In genomic region chr1:23745515-23745914, GRCh38 we compare ENCODE assay signal across 8 cellular contexts. TPM values are rescaled to one million over a fixed set of nuclear protein-coding genes. Genes with fewer than 3 reads are reported as not detected.
DNase-seq lines count a peak whose midpoint lies in the region; ATAC-seq and TF ChIP-seq lines count a peak whose summit lies in the region.

No MANE protein-coding gene starts in this region.

- H3K36me3 ChIP-seq in PC-3 (ENCODE audit: low read depth, low read length): peaks cover 14% of the 10 kb centered on the region; the same call in 1 of the 2 replicates
- no peaks in the 10 kb centered on the region for H3K36me3 ChIP-seq in colonic mucosa
- H3K36me3 ChIP-seq in parathyroid adenoma (ENCODE audit: control insufficient read depth, insufficient read depth, low read length): no peaks in the 10 kb centered on the region

- DNase-seq in AG09319 (ENCODE audit: extremely low read depth, low read depth) (no peak), PC-3 (peak; percentile 52), colonic mucosa (no peak), GM19240 (ENCODE audit: insufficient read length, low spot score) (no peak)
- DNase-seq in activated CD4-positive, alpha-beta T cell treated with anti-CD3 and anti-CD28 coated beads for 4 hours: no peak

- H2AFZ ChIP-seq in PC-3 (ENCODE audit: low read length): no peak overlapping the region
- no peak overlapping the region for H2AFZ ChIP-seq in parathyroid adenoma

- no TSS peak for BruUV-seq in PC-3 (replicated peaks; lab: Mats Ljungman, UMichigan)

- H3K4me1 ChIP-seq in PC-3 (ENCODE audit: insufficient read depth, low read length) (peaks cover 18% of the 10 kb centered on the region), colonic mucosa (peaks cover 8% of the 10 kb centered on the region), parathyroid adenoma (peaks cover 18% of the 10 kb centered on the region)

- POLR2A ChIA-PET in PC-3 (lab: Charles Lee; ENCODE audit: unreplicated experiment): interaction anchor here (0.6 to 0.8 kb wide), 2 partner anchors 12 to 54 kb away, joined by 10 to 22 read pairs; partner anchors contain the start of gene RPL11

- H3K4me2 ChIP-seq in PC-3 (ENCODE audit: low read length): peak overlapping the region; percentile 96
- H3K4me2 ChIP-seq in parathyroid adenoma (ENCODE audit: low read length): peak overlapping the region; percentile 92

- H3K27ac ChIP-seq in PC-3 (ENCODE audit: low read length) (no peak overlapping the region), colonic mucosa (no peak overlapping the region), parathyroid adenoma (no peak overlapping the region)

- H3K9me2 ChIP-seq in PC-3 (replicated peaks; ENCODE audit: low read length): no peaks in the 10 kb centered on the region

- peaks cover 28% of the 10 kb centered on the region for H4K20me1 ChIP-seq in PC-3 (ENCODE audit: low read length)

- H3K79me2 ChIP-seq in PC-3 (ENCODE audit: low read length) (peaks cover 66% of the 10 kb centered on the region), parathyroid adenoma (peaks cover 11% of the 10 kb centered on the region)

- ATAC-seq in PC-3 (no peak), GM21381 (IDR thresholded peaks at IDR 0.05; ENCODE audit: unreplicated experiment) (no peak)

- intact Hi-C loops in PC-3 (cut with micrococcal nuclease) (no loop called here), colonic mucosa (cut with DNase I) (no loop called here)

- no peaks in the 10 kb centered on the region for H3K9me3 ChIP-seq in PC-3 (ENCODE audit: low read length)
- no peaks in the 10 kb centered on the region for H3K9me3 ChIP-seq in colonic mucosa
- no peaks in the 10 kb centered on the region for H3K9me3 ChIP-seq in parathyroid adenoma (ENCODE audit: control insufficient read depth, low read length)

- CTCF ChIA-PET in PC-3 (lab: Charles Lee): interaction anchor here (0.5 to 0.7 kb wide), 5 partner anchors 64 to 1602 kb away, joined by 3 to 12 read pairs (median 6); no protein-coding TSS in a partner anchor

- no peaks in the 10 kb centered on the region for H3F3A ChIP-seq in PC-3 (ENCODE audit: low read length, unreplicated experiment)

- peak; percentile 34 for TF ChIP-seq CTCF in AG09319 (IDR thresholded peaks at IDR 0.05; ENCODE audit: low read depth, low read length)
- TF ChIP-seq CTCF in GM12872 (IDR thresholded peaks at IDR 0.05; ENCODE audit: insufficient read depth, low read depth, low read length): peak; percentile 67
- peak; percentile 47 for TF ChIP-seq CTCF in PC-3 (conservative IDR thresholded peaks at IDR 0.05; ENCODE audit: low read depth, low read length)
- peak; percentile 25 for TF ChIP-seq CTCF in colonic mucosa (IDR thresholded peaks at IDR 0.05)
- peak; percentile 13 for TF ChIP-seq CTCF in parathyroid adenoma (IDR thresholded peaks at IDR 0.05)

- no peak overlapping the region; the same call in 1 of the 2 replicates for H3K9ac ChIP-seq in PC-3 (ENCODE audit: low read length)
- no peak overlapping the region for H3K9ac ChIP-seq in colonic mucosa (ENCODE audit: low read depth in 2 of 2, low read length in 2 of 2)
- no peak overlapping the region for H3K9ac ChIP-seq in parathyroid adenoma

- H3K27me3 ChIP-seq in PC-3 (ENCODE audit: low read length) (no peaks in the 10 kb centered on the region), colonic mucosa (no peaks in the 10 kb centered on the region), parathyroid adenoma (ENCODE audit: control insufficient read depth, insufficient read depth, low read length) (no peaks in the 10 kb centered on the region)

- peak overlapping the region; percentile 88 for H3K4me3 ChIP-seq in PC-3 (ENCODE audit: low read length)
- H3K4me3 ChIP-seq in colonic mucosa: no peak overlapping the region
- peak overlapping the region; percentile 76 for H3K4me3 ChIP-seq in parathyroid adenoma (ENCODE audit: low read depth, low read length)

RNA-seq across cellular contexts. Expression of gene ELOA, which starts 2.2 kb away (rescaled TPM):
- total RNA-seq in PC-3 (2014; rRNA removed) (50.7 and 50.9 TPM in 2 replicates), colonic mucosa (10 to 100 TPM; 32.6 to 33.0 TPM)

RNA-seq across cellular contexts. Expression of gene PITHD1, which starts 32.7 kb away (rescaled TPM):
- total RNA-seq in PC-3 (2014; rRNA removed) (107 and 115 TPM in 2 replicates), colonic mucosa (10 to 100 TPM; 51.5 to 51.6 TPM)

RNA-seq across cellular contexts. Expression of gene LYPLA2, which starts 45.4 kb away (rescaled TPM):
- 120 and 142 TPM in 2 replicates for total RNA-seq in PC-3 (2014; rRNA removed)
- 10 to 100 TPM; 76.3 to 93.7 TPM for total RNA-seq in colonic mucosa

RNA-seq across cellular contexts. Expression of gene RPL11, which starts 53.9 kb away (rescaled TPM):
- total RNA-seq in PC-3 (2014; rRNA removed): 1,031 and 1,441 TPM in 2 replicates
- total RNA-seq in colonic mucosa: 100 to 1,000 TPM; 871 to 897 TPM

RNA-seq across cellular contexts. Expression of gene GALE, which starts 55.0 kb away (rescaled TPM):
- total RNA-seq in PC-3 (2014; rRNA removed) (86.0 and 86.4 TPM in 2 replicates), colonic mucosa (100 to 1,000 TPM; 163 to 208 TPM)

Comparison
In these comparisons a context has a peak if more than half of its experiments do, and no peak if none do; other contexts are left out.
1. CTCF ChIP-seq: peak in every context shown above with its lines; median percentile 67 in GM12872; 47 in PC-3; 34 in AG09319; 25 in colonic mucosa; 13 in parathyroid adenoma.